In the genomic region with DNA sequence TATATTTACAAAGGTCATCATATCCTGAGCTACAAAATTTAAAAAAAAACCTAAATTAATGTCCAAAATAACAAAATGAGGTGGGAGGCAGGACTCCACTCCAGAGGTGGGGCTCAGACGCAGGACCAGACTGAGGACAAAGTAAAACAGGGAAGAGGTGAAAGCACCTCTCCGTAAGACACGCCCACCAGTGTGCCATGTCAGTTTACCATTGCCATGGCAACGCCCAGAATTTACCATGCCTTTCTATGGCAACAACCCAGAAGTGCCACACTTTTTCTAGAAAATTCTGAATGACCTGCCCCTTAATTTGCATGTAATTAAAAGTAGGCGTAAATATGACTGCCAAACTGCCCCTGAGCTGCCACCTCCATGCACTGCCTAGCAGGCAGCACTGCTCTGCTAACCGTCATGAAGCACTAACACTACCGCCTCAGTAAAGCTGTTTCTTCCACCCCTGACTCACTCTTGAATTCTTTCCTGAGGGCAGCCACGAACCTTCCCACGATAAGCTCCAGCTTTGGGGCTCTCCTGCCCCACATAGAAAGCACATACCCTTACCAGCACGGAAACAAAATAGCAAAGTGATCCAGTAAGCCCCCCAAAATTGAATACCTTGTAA, we compare ENCODE assay signal across 2 cellular contexts.
TF ChIP-seq lines count a peak whose summit lies in the region.

No MANE protein-coding gene starts in this region.

TF ChIP-seq in GM23338, 12 proteins besides CTCF, POLR2A, EP300 and RAD21 (continues in another document):
- TF ChIP-seq ZNF114 (CRISPR knock-in tag; IDR thresholded peaks at IDR 0.05) (no peak), ETS1 (IDR thresholded peaks at IDR 0.05) (no peak), REST (IDR thresholded peaks at IDR 0.05; ENCODE audit: unreplicated experiment) (no peak), EZH2phosphoT487 (IDR thresholded peaks at IDR 0.05; ENCODE audit: unreplicated experiment) (no peak), JUNB (IDR thresholded peaks at IDR 0.05; ENCODE audit: unreplicated experiment) (no peak), STAT1 (IDR thresholded peaks at IDR 0.05; ENCODE audit: unreplicated experiment) (no peak), EZH2 (IDR thresholded peaks at IDR 0.05; ENCODE audit: low read depth, unreplicated experiment) (no peak), CREB1 (CRISPR knock-in tag; IDR thresholded peaks at IDR 0.05; ENCODE audit: low read depth) (no peak), ZNF331 (CRISPR knock-in tag; IDR thresholded peaks at IDR 0.05; ENCODE audit: low read depth) (no peak), NANOG (IDR thresholded peaks at IDR 0.05; ENCODE audit: borderline replicate concordance) (no peak)

TF ChIP-seq in H1, 55 proteins besides CTCF, POLR2A, EP300 and RAD21:
- TF ChIP-seq MAFK (IDR thresholded peaks at IDR 0.05; ENCODE audit: low read depth, low read length) (no peak), JUND (IDR thresholded peaks at IDR 0.05; ENCODE audit: low read length) (no peak), MAX (IDR thresholded peaks at IDR 0.05) (no peak), SP2 (IDR thresholded peaks at IDR 0.05; ENCODE audit: low read length) (no peak), SP4 (IDR thresholded peaks at IDR 0.05; ENCODE audit: low read length) (no peak), CTBP2 (IDR thresholded peaks at IDR 0.05; ENCODE audit: borderline replicate concordance, insufficient read depth, insufficient read length, low read length) (no peak), FOSL1 (IDR thresholded peaks at IDR 0.05; ENCODE audit: insufficient read depth, low read depth, low read length) (no peak), SAP30 (IDR thresholded peaks at IDR 0.05; ENCODE audit: insufficient read depth, insufficient replicate concordance, low read length) (no peak)
- TF ChIP-seq, protein P1, sequence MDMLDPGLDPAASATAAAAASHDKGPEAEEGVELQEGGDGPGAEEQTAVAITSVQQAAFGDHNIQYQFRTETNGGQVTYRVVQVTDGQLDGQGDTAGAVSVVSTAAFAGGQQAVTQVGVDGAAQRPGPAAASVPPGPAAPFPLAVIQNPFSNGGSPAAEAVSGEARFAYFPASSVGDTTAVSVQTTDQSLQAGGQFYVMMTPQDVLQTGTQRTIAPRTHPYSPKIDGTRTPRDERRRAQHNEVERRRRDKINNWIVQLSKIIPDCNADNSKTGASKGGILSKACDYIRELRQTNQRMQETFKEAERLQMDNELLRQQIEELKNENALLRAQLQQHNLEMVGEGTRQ (IDR thresholded peaks at IDR 0.05; ENCODE audit: low read length) = no peak
TF ChIP-seq in H1: peak in this region for 0.
